In genomic region chr13:24727731-24728601, GRCh38 we compare ENCODE assay signal across 8 cellular contexts. TPM values are rescaled to one million over a fixed set of nuclear protein-coding genes. Genes with fewer than 3 reads are reported as not detected.
DNase-seq lines count a peak whose midpoint lies in the region; ATAC-seq and TF ChIP-seq lines count a peak whose summit lies in the region.

No MANE protein-coding gene starts in this region.

- H3K4me3 ChIP-seq in GM23338 (no peak overlapping the region), gastroesophageal sphincter (no peak overlapping the region), aorta (ENCODE audit: low read length in 2 of 2) (no peak overlapping the region)

- H3K27me3 ChIP-seq in GM23338 (ENCODE audit: insufficient read depth): no peaks in the 10 kb centered on the region
- H3K27me3 ChIP-seq in gastroesophageal sphincter: peaks cover 8% of the 10 kb centered on the region
- H3K27me3 ChIP-seq in aorta (ENCODE audit: control insufficient read depth in 1 of 2, insufficient read depth in 2 of 2, low read length in 1 of 2): no peaks in the 10 kb centered on the region

- no peak overlapping the region for H3K4me2 ChIP-seq in GM23338

- 62 to 65% methylated on average over 17 to 20 of the region's 24 CpGs for WGBS in gastroesophageal sphincter (ENCODE audit: low coverage in 1 of 2), 2 donors
- WGBS in aorta, 2 donors: 60 to 62% methylated on average over 24 of the region's 24 CpGs

- peaks cover 4% of the 10 kb centered on the region; the same call in 1 of the 3 replicates for H3K36me3 Mint-ChIP-seq in GM23338 (ENCODE audit: low read depth)

- H3K9me3 Mint-ChIP-seq in GM23338: peaks cover 20% of the 10 kb centered on the region

- no peak for TF ChIP-seq EP300 in gastroesophageal sphincter (IDR thresholded peaks at IDR 0.05)

- TF ChIP-seq POLR2A in gastroesophageal sphincter (IDR thresholded peaks at IDR 0.05): no peak

- intact Hi-C loops in posterior cingulate gyrus (cut with DNase I) (loop anchor here (1.0 kb wide), 1 partner anchor 44 kb away; no protein-coding TSS in a partner anchor), aorta (cut with DNase I) (loop anchor here (2.0 to 10.0 kb wide), 3 partner anchors 43 to 153 kb away; no protein-coding TSS in a partner anchor)

- H3K4me1 Mint-ChIP-seq in GM23338: no peaks in the 10 kb centered on the region

- H3K79me2 ChIP-seq in GM23338 (replicated peaks; ENCODE audit: insufficient read depth): no peaks in the 10 kb centered on the region

- TF ChIP-seq CTCF in GM23338 (conservative IDR thresholded peaks at IDR 0.05; ENCODE audit: low read depth in 2 of 2) (peak; percentile 79 to 87), LNCAP (IDR thresholded peaks at IDR 0.05) (peak; percentile 72), gastroesophageal sphincter (IDR thresholded peaks at IDR 0.05) (peak; percentile 48 to 70 (median 64))

- DNase-seq in GDM1 (lab: John Stamatoyannopoulos, UW) (peak; percentile 73), GM23338 (ENCODE audit: low spot score) (peak; percentile 90), SHP77 (lab: John Stamatoyannopoulos, UW) (peak; percentile 38 to 65), posterior cingulate gyrus (peak in 7 of 10 donors; percentile 23 to 90 (median 48)), aorta (peak; percentile 73 to 75)
- DNase-seq in activated gamma-delta T cell treated with anti-CD3 and anti-CD28 coated beads, Interleukin-2, amount 50 U/mL, for 16 hours (ENCODE audit: low read depth): peak; percentile 58

- H4K20me1 ChIP-seq in GM23338 (replicated peaks; ENCODE audit: insufficient read depth): no peaks in the 10 kb centered on the region

- H3K4me1 ChIP-seq in GM23338 (ENCODE audit: insufficient read depth) (no peaks in the 10 kb centered on the region), gastroesophageal sphincter (no peaks in the 10 kb centered on the region), aorta (ENCODE audit: control insufficient read depth in 1 of 2, insufficient read depth in 2 of 2, low read length in 2 of 2) (no peaks in the 10 kb centered on the region)

- ATAC-seq in GM23338 (peak; percentile 99), gastroesophageal sphincter (peak; percentile 73), aorta (ENCODE audit: low FRiP score) (peak; percentile 85)

- H3K27ac ChIP-seq in GM23338 (ENCODE audit: low read depth): no peak overlapping the region
- H3K27ac ChIP-seq in gastroesophageal sphincter: no peak overlapping the region
- no peak overlapping the region for H3K27ac ChIP-seq in aorta (ENCODE audit: low read depth in 1 of 2, low read length in 2 of 2)

- no peak overlapping the region for H3K27ac Mint-ChIP-seq in GM23338

- no peak overlapping the region for H3K4me3 Mint-ChIP-seq in GM23338

- H2AFZ ChIP-seq in GM23338: 0 out of 2 replicates have a peak overlapping the region, but pooled peaks have one; percentile 63

- H3K9me3 ChIP-seq in gastroesophageal sphincter (no peaks in the 10 kb centered on the region), aorta (ENCODE audit: control insufficient read depth, low read length) (no peaks in the 10 kb centered on the region)

- H3K27me3 Mint-ChIP-seq in GM23338 (ENCODE audit: insufficient read depth, low read depth, poor library complexity): no peaks in the 10 kb centered on the region

- H3F3A ChIP-seq in GM23338 (replicated peaks; ENCODE audit: low read depth): no peaks in the 10 kb centered on the region

- H3K9me2 ChIP-seq in GM23338 (ENCODE audit: insufficient read depth): no peaks in the 10 kb centered on the region

- H3K36me3 ChIP-seq in GM23338 (ENCODE audit: insufficient read depth) (no peaks in the 10 kb centered on the region), gastroesophageal sphincter (no peaks in the 10 kb centered on the region), aorta (ENCODE audit: control insufficient read depth in 1 of 2, insufficient read depth in 2 of 2, low read length in 1 of 2) (no peaks in the 10 kb centered on the region)

TF ChIP-seq in GM23338, 12 proteins besides CTCF, POLR2A, EP300 and RAD21:
- TF ChIP-seq EZH2phosphoT487 (IDR thresholded peaks at IDR 0.05; ENCODE audit: unreplicated experiment) (no peak), EZH2 (IDR thresholded peaks at IDR 0.05; ENCODE audit: low read depth, unreplicated experiment) (no peak), JUNB (IDR thresholded peaks at IDR 0.05; ENCODE audit: unreplicated experiment) (no peak)

RNA-seq across cellular contexts. Expression of gene RNF17, which starts 36.0 kb away (rescaled TPM):
- not detected in 2 replicates for total RNA-seq in GM23338 (2014; rRNA removed; shearing (Covaris generic))
- 0.16 TPM in 1 of 2 replicates, not detected in the other for polyA plus RNA-seq in GM23338 (2016; fragmentation: Nextera tagmentation; extraction: Ambion mirVana)
- total RNA-seq in gastroesophageal sphincter: under 1 TPM in 1 of 4 donors, not detected in 3; 0.42 TPM
- under 1 TPM in 1 of 2 donors, not detected in 1; 0.52 TPM for total RNA-seq in aorta
- not detected for polyA plus RNA-seq in aorta

RNA-seq across cellular contexts. Expression of gene ATP12A, which starts 47.8 kb away (rescaled TPM):
- total RNA-seq in GM23338 (2014; rRNA removed; shearing (Covaris generic)): 0.78 and 1.0 TPM in 2 replicates
- polyA plus RNA-seq in GM23338 (2016; fragmentation: Nextera tagmentation; extraction: Ambion mirVana) (0.19 and 0.40 TPM in 2 replicates), aorta (under 1 TPM in 1 of 2 donors, not detected in 1; 0.38 TPM)
- total RNA-seq in gastroesophageal sphincter (under 1 TPM in 1 of 4 donors, not detected in 3; 0.22 TPM), aorta (not detected)
